1 cellular context compared by ENCODE assay signal in genomic region chr1:10901091-10901893, GRCh38.
A peak's percentile ranks its signal among the peaks of the same experiment; 100 is the strongest.
TF ChIP-seq lines count a peak whose summit lies in the region.

No MANE protein-coding gene starts in this region.

TF ChIP-seq in HepG2, 621 proteins besides CTCF, POLR2A, EP300 and RAD21 (continued from another document):
- TF ChIP-seq PATZ1 (CRISPR knock-in tag; IDR thresholded peaks at IDR 0.05): peak; percentile 61
- no peak for TF ChIP-seq USF2 (IDR thresholded peaks at IDR 0.05; ENCODE audit: low read depth, low read length)
- TF ChIP-seq USF2 (CRISPR knock-in tag; IDR thresholded peaks at IDR 0.05; ENCODE audit: borderline replicate concordance): peak; percentile 45; the same call in 1 of the 2 replicates
- no peak for TF ChIP-seq ZSCAN22 (CRISPR knock-in tag; IDR thresholded peaks at IDR 0.05)
- 0 out of 2 replicates have a peak, but pooled peaks have one; percentile 6 for TF ChIP-seq MTA1 (CRISPR knock-in tag; IDR thresholded peaks at IDR 0.05; ENCODE audit: borderline replicate concordance)
- no peak for TF ChIP-seq MYPOP (CRISPR knock-in tag; IDR thresholded peaks at IDR 0.05)
- TF ChIP-seq ZSCAN31 (CRISPR knock-in tag; IDR thresholded peaks at IDR 0.05; ENCODE audit: low read depth): no peak
- no peak for TF ChIP-seq GZF1 (CRISPR knock-in tag; IDR thresholded peaks at IDR 0.05)
- TF ChIP-seq ELK4 (CRISPR knock-in tag; IDR thresholded peaks at IDR 0.05; ENCODE audit: borderline replicate concordance): no peak
- 0 out of 2 replicates have a peak, but pooled peaks have one; percentile 23 for TF ChIP-seq ZBTB43 (CRISPR knock-in tag; conservative IDR thresholded peaks at IDR 0.05)
- TF ChIP-seq JUNB (CRISPR knock-in tag; IDR thresholded peaks at IDR 0.05; ENCODE audit: borderline replicate concordance): no peak
- 0 out of 2 replicates have a peak, but pooled peaks have one; percentile 15 for TF ChIP-seq ZFP91 (CRISPR knock-in tag; IDR thresholded peaks at IDR 0.05; ENCODE audit: borderline replicate concordance)
- 0 out of 2 replicates have a peak, but pooled peaks have one; percentile 16 for TF ChIP-seq ELF1 (CRISPR knock-in tag; IDR thresholded peaks at IDR 0.05)
- no peak for TF ChIP-seq ZNF235 (CRISPR knock-in tag; IDR thresholded peaks at IDR 0.05; ENCODE audit: borderline replicate concordance)
- TF ChIP-seq GATAD2A (CRISPR knock-in tag; IDR thresholded peaks at IDR 0.05): 0 out of 2 replicates have a peak, but pooled peaks have one; percentile 19
- peak; percentile 78 for TF ChIP-seq HIC2 (CRISPR knock-in tag; IDR thresholded peaks at IDR 0.05; ENCODE audit: low read depth)
- TF ChIP-seq ZC3H13 (CRISPR knock-in tag; IDR thresholded peaks at IDR 0.05): no peak
- no peak for TF ChIP-seq ZSCAN12 (CRISPR knock-in tag; IDR thresholded peaks at IDR 0.05)
- peak; percentile 62; the same call in 1 of the 2 replicates for TF ChIP-seq GABPB1 (CRISPR knock-in tag; IDR thresholded peaks at IDR 0.05)
- TF ChIP-seq E2F2 (CRISPR knock-in tag; IDR thresholded peaks at IDR 0.05; ENCODE audit: borderline replicate concordance): no peak
- TF ChIP-seq PREB (CRISPR knock-in tag; IDR thresholded peaks at IDR 0.05): no peak
- TF ChIP-seq JUN (CRISPR knock-in tag; IDR thresholded peaks at IDR 0.05): no peak
- no peak for TF ChIP-seq ZNF441 (CRISPR knock-in tag; IDR thresholded peaks at IDR 0.05; ENCODE audit: borderline replicate concordance)
- no peak for TF ChIP-seq E2F5 (CRISPR knock-in tag; conservative IDR thresholded peaks at IDR 0.05)
- TF ChIP-seq ZNF496 (CRISPR knock-in tag; IDR thresholded peaks at IDR 0.05; ENCODE audit: insufficient replicate concordance): no peak
- TF ChIP-seq ZNF687 (CRISPR knock-in tag; IDR thresholded peaks at IDR 0.05): peak; percentile 49; the same call in 1 of the 2 replicates
- TF ChIP-seq ZNF839 (CRISPR knock-in tag; IDR thresholded peaks at IDR 0.05; ENCODE audit: borderline replicate concordance): 0 out of 2 replicates have a peak, but pooled peaks have one; percentile 35
- no peak for TF ChIP-seq AKAP8 (CRISPR knock-in tag; IDR thresholded peaks at IDR 0.05)
- TF ChIP-seq BRD4 (CRISPR knock-in tag; IDR thresholded peaks at IDR 0.05): no peak
- TF ChIP-seq DMAP1 (CRISPR knock-in tag; IDR thresholded peaks at IDR 0.05): 0 out of 2 replicates have a peak, but pooled peaks have one; percentile 33
- peak; percentile 96 for TF ChIP-seq HNRNPL (IDR thresholded peaks at IDR 0.05; ENCODE audit: low read depth, low read length)
TF ChIP-seq in HepG2: peak in this region for 17.
